Comparison of ENCODE assay signal across 26 cellular contexts in genomic region chr17:49554694-49555494, GRCh38. TPM values are rescaled to one million over a fixed set of nuclear protein-coding genes. Genes with fewer than 3 reads are reported as not detected.
DNase-seq lines count a peak whose midpoint lies in the region; ATAC-seq and TF ChIP-seq lines count a peak whose summit lies in the region.
"Had no signal": no experiment of that assay in that cellular context is flagged by ENCODE, and none has a peak within 500 bp of the region (broad histone marks: within the 10 kb centered on the region; RNA-seq: fewer than 3 reads in every experiment).

No MANE protein-coding gene starts in this region.

- peak overlapping the region; percentile 30 to 68 for H3K27ac ChIP-seq in breast epithelium
- H3K27ac ChIP-seq: GM23248 had no signal

- H3K27ac Mint-ChIP-seq in MCF 10A (ENCODE audit: low read depth, unreplicated experiment) (no peak overlapping the region), WTC11 (no peak overlapping the region), nephron (peak overlapping the region in 2 of 3 experiments; percentile 78 to 92)
- H3K27ac Mint-ChIP-seq: activated CD8-positive, alpha-beta T cell treated with anti-CD3 and anti-CD28 coated beads for 36 hours had no signal

- H3K9me3 Mint-ChIP-seq in MCF 10A (ENCODE audit: unreplicated experiment) (no peaks in the 10 kb centered on the region), WTC11 (no peaks in the 10 kb centered on the region), nephron (no peaks in the 10 kb centered on the region)
- H3K9me3 Mint-ChIP-seq: activated CD8-positive, alpha-beta T cell treated with anti-CD3 and anti-CD28 coated beads for 36 hours; natural killer cell had no signal

- no peaks in the 10 kb centered on the region for H3K27me3 ChIP-seq in breast epithelium
- H3K27me3 ChIP-seq: BE2C had no signal

- TF ChIP-seq POLR2A in breast epithelium (IDR thresholded peaks at IDR 0.05), result no peak

- H3K4me3 ChIP-seq in breast epithelium, result no peak overlapping the region
- H3K4me3 ChIP-seq: GM23248 had no signal

- H3K27me3 Mint-ChIP-seq in MCF 10A (ENCODE audit: insufficient read depth, unreplicated experiment) (peaks cover 11% of the 10 kb centered on the region), WTC11 (ENCODE audit: low read depth) (peaks cover 8% of the 10 kb centered on the region), nephron (ENCODE audit: low read depth) (peaks cover 9% of the 10 kb centered on the region)

- no peak for ATAC-seq in WTC11
- no peak for ATAC-seq in GM19023 (IDR thresholded peaks at IDR 0.05; ENCODE audit: unreplicated experiment)
- ATAC-seq in activated CD4-positive, CD25-positive, alpha-beta regulatory T cell treated with anti-CD3 and anti-CD28 coated beads, Interleukin-2, amount 50 U/mL, for 24 hours, result no peak
- ATAC-seq: activated CD8-positive, alpha-beta T cell treated with anti-CD3 and anti-CD28 coated beads for 36 hours; left colon had no signal

- H3K4me1 Mint-ChIP-seq in MCF 10A (ENCODE audit: insufficient read depth, unreplicated experiment) (peaks cover 20% of the 10 kb centered on the region), WTC11 (peaks cover 13% of the 10 kb centered on the region), nephron (peaks cover 56% of the 10 kb centered on the region)

- no TSS peak for BruUV-seq in MCF 10A (replicated peaks; lab: Mats Ljungman, UMichigan)

- intact Hi-C loops in breast epithelium (cut with DNase I; ENCODE audit: low total_unique reads), result loop anchor here (5.0 to 10.0 kb wide), 3 partner anchors 58 to 440 kb away; partner anchors contain the start of genes DLX3 and NGFR
- intact Hi-C loops in MCF 10A (cut with micrococcal nuclease), result no loop called here

- no peaks in the 10 kb centered on the region for H3K36me3 Mint-ChIP-seq in MCF 10A (ENCODE audit: insufficient read depth, unreplicated experiment)
- H3K36me3 Mint-ChIP-seq in WTC11, result no peaks in the 10 kb centered on the region
- no peaks in the 10 kb centered on the region for H3K36me3 Mint-ChIP-seq in nephron (ENCODE audit: low read depth)
- H3K36me3 Mint-ChIP-seq: natural killer cell had no signal

- peaks cover 0 to 7% of the 10 kb centered on the region in 2 donors for H3K4me1 ChIP-seq in breast epithelium
- H3K4me1 ChIP-seq: BE2C had no signal

- CTCF ChIA-PET in MCF 10A (lab: Yijun Ruan, JAX), result interaction anchor here (0.6 to 9.8 kb wide), 32 partner anchors 7 to 419 kb away, joined by 3 to 165 read pairs (median 6); partner anchors contain the start of genes NGFR and PHB1
- CTCF ChIA-PET in WTC11 (lab: Charles Lee), result interaction anchor here (0.5 to 4.2 kb wide), 21 partner anchors 9 to 560 kb away, joined by 3 to 129 read pairs (median 30); partner anchors contain the start of genes KAT7, NGFR, PHB1 and SLC35B1

- no peaks in the 10 kb centered on the region for H3K9me3 ChIP-seq in breast epithelium
- H3K9me3 ChIP-seq: BE2C had no signal

- peak in 1 of 2 donors; percentile 54 for DNase-seq in breast epithelium (ENCODE audit: low spot score in 2 of 2)
- no peak for DNase-seq in MCF 10A (ENCODE audit: unreplicated experiment)
- no peak for DNase-seq in WTC11 (ENCODE audit: low spot score)
- DNase-seq in ureter (ENCODE audit: low spot score), result peak; percentile 40
- DNase-seq in HCEC 1CT, result no peak
- DNase-seq: activated CD4-positive, CD25-positive, alpha-beta regulatory T cell; activated CD8-positive, alpha-beta T cell treated with anti-CD3 and anti-CD28 coated beads for 36 hours; amygdala; BE2C; caudate nucleus; COR-L47; dermis blood vessel endothelial cell; DND-41; glutamatergic neuron; GM23248; left colon; midbrain; natural killer cell; NCI-H1694; stimulated activated CD4-positive, alpha-beta T cell treated with anti-CD3 and anti-CD28 coated beads, Interleukin-2, amount 100 ng/mL, for 24 hours; stimulated activated naive CD4-positive, alpha-beta T cell; T1000 had no signal

- no peaks in the 10 kb centered on the region for H3K36me3 ChIP-seq in breast epithelium
- H3K36me3 ChIP-seq: BE2C had no signal

- POLR2A ChIA-PET in MCF 10A (lab: Yijun Ruan, JAX), result interaction anchor here (1.6 kb wide), 1 partner anchor 58 kb away, joined by 8 read pairs; no protein-coding TSS in a partner anchor
- POLR2A ChIA-PET in WTC11 (lab: Charles Lee), result no interaction called here

- TF ChIP-seq CTCF in breast epithelium (IDR thresholded peaks at IDR 0.05), result no peak
- no peak for TF ChIP-seq CTCF in MCF 10A (IDR thresholded peaks at IDR 0.05; ENCODE audit: unreplicated experiment)
- no peak for TF ChIP-seq CTCF in WTC11 (IDR thresholded peaks at IDR 0.05)
- no peak for TF ChIP-seq CTCF in nephron (IDR thresholded peaks at IDR 0.05; ENCODE audit: unreplicated experiment in 3 of 3)

- H3K4me3 Mint-ChIP-seq in MCF 10A (ENCODE audit: unreplicated experiment) (no peak overlapping the region), WTC11 (no peak overlapping the region), nephron (no peak overlapping the region)
- H3K4me3 Mint-ChIP-seq: activated CD8-positive, alpha-beta T cell treated with anti-CD3 and anti-CD28 coated beads for 36 hours; natural killer cell had no signal

TF ChIP-seq in WTC11, 78 proteins besides CTCF, POLR2A, EP300 and RAD21:
- TF ChIP-seq STAT6 (CRISPR knock-in tag; conservative IDR thresholded peaks at IDR 0.05; ENCODE audit: low read depth) (0 out of 2 replicates have a peak, but pooled peaks have one; percentile 53), IRF2 (CRISPR knock-in tag; IDR thresholded peaks at IDR 0.05; ENCODE audit: borderline replicate concordance, low read depth) (no peak), ERG (CRISPR knock-in tag; IDR thresholded peaks at IDR 0.05) (no peak), ELF4 (CRISPR knock-in tag; IDR thresholded peaks at IDR 0.05; ENCODE audit: low read depth) (no peak), CBFB (CRISPR knock-in tag; IDR thresholded peaks at IDR 0.05; ENCODE audit: low read depth) (no peak), ATF2 (CRISPR knock-in tag; IDR thresholded peaks at IDR 0.05; ENCODE audit: borderline replicate concordance, low read depth) (no peak)

RNA-seq across cellular contexts. Expression of gene NXPH3, which starts 20.8 kb away (rescaled TPM):
- total RNA-seq in breast epithelium, result 1 to 10 TPM; 3.5 to 7.5 (median 4.5) TPM
- total RNA-seq in MCF 10A (2022), result not detected in 2 replicates
- total RNA-seq in WTC11 (2021), result 2.3 to 3.4 TPM (median 2.4 TPM) in 3 replicates
- total RNA-seq in ureter, result 9.2 TPM
- total RNA-seq: natural killer cell had no signal

RNA-seq across cellular contexts. Expression of gene NGFR, which starts 59.8 kb away (rescaled TPM):
- total RNA-seq in breast epithelium (10 to 100 TPM in 2 of 3 donors, 1 to 10 TPM in 1; 3.4 to 27.8 (median 17.7) TPM), MCF 10A (2022) (0.22 and 0.26 TPM in 2 replicates), WTC11 (2021) (11.3 to 12.4 TPM (median 12.1 TPM) in 3 replicates), ureter (10.0 TPM)
- total RNA-seq: dermis blood vessel endothelial cell, endothelial cell of umbilical vein had no signal

Comparison
In these comparisons a context has a peak if more than half of its experiments do, and no peak if none do; other contexts are left out.
1. H3K27ac Mint-ChIP-seq: peak in nephron (2 of 3); none in MCF 10A (single experiment) and WTC11 (single experiment).